In the genomic region with DNA sequence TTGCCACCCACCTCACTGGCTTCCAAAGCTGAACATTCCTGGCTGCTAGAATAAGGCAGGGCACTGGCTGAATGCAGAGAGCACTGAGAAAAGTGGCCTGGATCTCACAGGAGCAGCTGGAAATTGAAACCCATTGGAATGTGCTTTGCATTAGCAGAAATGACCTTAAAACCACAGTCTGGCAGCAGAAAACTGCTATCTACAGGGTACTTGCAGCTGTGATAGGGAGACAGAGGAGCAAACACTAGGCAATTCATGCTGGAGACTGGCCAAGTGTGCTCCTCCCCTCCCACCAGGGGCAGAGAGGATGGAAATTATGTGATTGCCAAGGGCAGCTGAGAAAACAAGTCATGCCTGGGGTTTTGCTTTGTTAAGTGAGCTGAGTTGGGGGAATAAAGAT, we compare ENCODE assay signal across 1 cellular context.
TF ChIP-seq lines count a peak whose summit lies in the region.

No MANE protein-coding gene starts in this region.

TF ChIP-seq in IMR-90, 13 proteins besides CTCF, POLR2A, EP300 and RAD21:
- TF ChIP-seq FOS (IDR thresholded peaks at IDR 0.05; ENCODE audit: low read depth, low read length) (no peak), NFE2L2 (IDR thresholded peaks at IDR 0.05; ENCODE audit: low read depth, low read length) (no peak), CEBPB (IDR thresholded peaks at IDR 0.05; ENCODE audit: low read depth, low read length) (no peak), CHD1 (IDR thresholded peaks at IDR 0.05; ENCODE audit: low read depth, low read length) (no peak), SMC3 (IDR thresholded peaks at IDR 0.05; ENCODE audit: low read depth, low read length) (no peak)
- TF ChIP-seq, protein P1, sequence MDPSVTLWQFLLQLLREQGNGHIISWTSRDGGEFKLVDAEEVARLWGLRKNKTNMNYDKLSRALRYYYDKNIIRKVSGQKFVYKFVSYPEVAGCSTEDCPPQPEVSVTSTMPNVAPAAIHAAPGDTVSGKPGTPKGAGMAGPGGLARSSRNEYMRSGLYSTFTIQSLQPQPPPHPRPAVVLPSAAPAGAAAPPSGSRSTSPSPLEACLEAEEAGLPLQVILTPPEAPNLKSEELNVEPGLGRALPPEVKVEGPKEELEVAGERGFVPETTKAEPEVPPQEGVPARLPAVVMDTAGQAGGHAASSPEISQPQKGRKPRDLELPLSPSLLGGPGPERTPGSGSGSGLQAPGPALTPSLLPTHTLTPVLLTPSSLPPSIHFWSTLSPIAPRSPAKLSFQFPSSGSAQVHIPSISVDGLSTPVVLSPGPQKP (IDR thresholded peaks at IDR 0.05; ENCODE audit: borderline replicate concordance, low read depth, low read length), result no peak
TF ChIP-seq in IMR-90: peak in this region for 0.
